ENCODE assay signal across 11 cellular contexts in the genomic region with DNA sequence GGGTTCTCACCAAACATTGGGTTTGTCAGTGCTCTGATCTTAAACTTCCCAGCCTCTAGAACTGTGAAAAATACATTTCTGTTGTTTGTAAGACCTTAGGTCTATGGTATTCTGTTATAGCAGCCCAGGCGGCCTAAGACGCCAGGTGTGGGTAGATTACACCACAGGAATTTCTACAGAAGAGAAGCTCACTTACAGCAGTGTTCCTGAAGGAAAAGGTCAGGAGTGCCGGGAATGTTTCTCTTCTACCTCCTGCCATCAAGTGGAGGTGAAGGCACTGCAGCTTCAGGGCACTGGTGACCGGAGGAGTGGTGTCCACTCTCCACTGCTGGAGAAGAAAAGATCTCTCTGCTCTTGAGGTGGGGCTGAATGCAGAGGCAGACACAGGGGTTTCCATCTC.
"Had no signal": no experiment of that assay in that cellular context is flagged by ENCODE, and none has a peak within 500 bp of the region (broad histone marks: within the 10 kb centered on the region; RNA-seq: fewer than 3 reads in every experiment).

No MANE protein-coding gene starts in this region.

- H3K36me3 Mint-ChIP-seq: activated naive CD4-positive, alpha-beta T cell treated with anti-CD3 and anti-CD28 coated beads, Interleukin-2, amount 10 ng/mL, durations not matched to agents 7 days and 5 days had no signal

- H3K4me3 Mint-ChIP-seq: activated CD4-positive, alpha-beta T cell treated with anti-CD3 and anti-CD28 coated beads, Interleukin-2, amount 10 ng/mL, durations not matched to agents 7 days and 5 days; activated naive CD4-positive, alpha-beta T cell treated with anti-CD3 and anti-CD28 coated beads, Interleukin-2, amount 10 ng/mL, durations not matched to agents 7 days and 5 days; activated T-helper 17 cell treated with anti-CD3 and anti-CD28 coated beads, Interleukin-2, amount 50 U/mL, for 72 hours had no signal

- H3K27ac Mint-ChIP-seq: activated CD4-positive, alpha-beta T cell treated with anti-CD3 and anti-CD28 coated beads, Interleukin-2, amount 10 ng/mL, durations not matched to agents 7 days and 5 days; activated naive CD4-positive, alpha-beta T cell treated with anti-CD3 and anti-CD28 coated beads, Interleukin-2, amount 10 ng/mL, durations not matched to agents 7 days and 5 days; activated T-helper 17 cell treated with anti-CD3 and anti-CD28 coated beads, Interleukin-2, amount 50 U/mL, for 72 hours had no signal

- H3K9me3 Mint-ChIP-seq: activated CD4-positive, alpha-beta T cell treated with anti-CD3 and anti-CD28 coated beads, Interleukin-2, amount 10 ng/mL, durations not matched to agents 7 days and 5 days; activated naive CD4-positive, alpha-beta T cell treated with anti-CD3 and anti-CD28 coated beads, Interleukin-2, amount 10 ng/mL, durations not matched to agents 7 days and 5 days; activated T-helper 17 cell treated with anti-CD3 and anti-CD28 coated beads, Interleukin-2, amount 50 U/mL, for 72 hours had no signal

- DNase-seq: activated CD4-positive, alpha-beta T cell treated with anti-CD3 and anti-CD28 coated beads, Interleukin-2, amount 10 ng/mL, durations not matched to agents 7 days and 5 days; activated CD4-positive, CD25-positive, alpha-beta regulatory T cell; activated naive CD4-positive, alpha-beta T cell treated with anti-CD3 and anti-CD28 coated beads, Interleukin-2, amount 10 ng/mL, durations not matched to agents 7 days and 5 days; activated T-cell treated with anti-CD3 and anti-CD28 coated beads for 4 hours; left ventricle myocardium inferior; stimulated activated CD4-positive, alpha-beta T cell treated with anti-CD3 and anti-CD28 coated beads, Interleukin-2, amount 100 ng/mL, for 48 hours; stimulated activated naive CD8-positive, alpha-beta T cell treated with anti-CD3 and anti-CD28 coated beads, Interleukin-15, Interleukin-2, amounts not matched to agents 100 U/mL and 50 U/mL, for 24 hours; T-helper 1 cell had no signal

- ATAC-seq: activated T-helper 17 cell treated with anti-CD3 and anti-CD28 coated beads, Interleukin-2, amount 50 U/mL, for 72 hours; stimulated activated naive CD8-positive, alpha-beta T cell treated with anti-CD3 and anti-CD28 coated beads, Interleukin-15, Interleukin-2, amounts not matched to agents 100 U/mL and 50 U/mL, for 24 hours had no signal

- H3K4me1 ChIP-seq: esophagus muscularis mucosa, left ventricle myocardium inferior, suprapubic skin had no signal

- H3K27me3 Mint-ChIP-seq: activated CD4-positive, alpha-beta T cell treated with anti-CD3 and anti-CD28 coated beads, Interleukin-2, amount 10 ng/mL, durations not matched to agents 7 days and 5 days; activated T-helper 17 cell treated with anti-CD3 and anti-CD28 coated beads, Interleukin-2, amount 50 U/mL, for 72 hours had no signal

- H3K27me3 ChIP-seq: esophagus muscularis mucosa, suprapubic skin had no signal

- H3K4me1 Mint-ChIP-seq: activated CD4-positive, alpha-beta T cell treated with anti-CD3 and anti-CD28 coated beads, Interleukin-2, amount 10 ng/mL, durations not matched to agents 7 days and 5 days; activated naive CD4-positive, alpha-beta T cell treated with anti-CD3 and anti-CD28 coated beads, Interleukin-2, amount 10 ng/mL, durations not matched to agents 7 days and 5 days; activated T-helper 17 cell treated with anti-CD3 and anti-CD28 coated beads, Interleukin-2, amount 50 U/mL, for 72 hours had no signal

- H3K27ac ChIP-seq: esophagus muscularis mucosa, left ventricle myocardium inferior, suprapubic skin had no signal
